21 cellular contexts compared by ENCODE assay signal in the genomic region with DNA sequence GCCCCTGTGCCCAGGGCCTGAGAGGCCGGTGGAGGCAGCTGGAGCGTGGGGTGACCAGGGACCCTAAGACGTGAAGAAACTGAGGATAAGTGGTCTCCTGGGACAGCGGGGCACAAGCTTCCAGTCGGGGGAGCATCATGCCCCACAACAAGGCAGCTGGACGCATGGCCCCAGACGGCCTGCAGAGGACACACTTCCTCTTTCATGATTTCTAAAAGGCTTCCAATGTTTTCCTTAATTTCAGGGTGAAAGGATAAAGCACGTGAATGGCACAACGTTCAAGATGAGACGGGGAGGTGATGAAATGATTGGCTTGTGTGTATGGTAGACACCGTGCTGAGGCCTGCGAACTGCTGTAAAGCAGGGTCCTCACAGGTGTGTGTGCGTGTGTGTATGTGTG. TPM values are rescaled to one million over a fixed set of nuclear protein-coding genes. Genes with fewer than 3 reads are reported as not detected.
DNase-seq lines count a peak whose midpoint lies in the region; ATAC-seq and TF ChIP-seq lines count a peak whose summit lies in the region.
"Had no signal": no experiment of that assay in that cellular context is flagged by ENCODE, and none has a peak within 500 bp of the region (broad histone marks: within the 10 kb centered on the region; RNA-seq: fewer than 3 reads in every experiment).

No MANE protein-coding gene starts in this region.

- H2BK5ac ChIP-seq in H9 (ENCODE audit: insufficient read length, low read length) (no peak overlapping the region), mesenchymal stem cell (ENCODE audit: low read depth, low read length, poor library complexity, severe bottlenecking) (no peak overlapping the region)

- no peaks in the 10 kb centered on the region for H4K20me1 ChIP-seq in H9 (ENCODE audit: control insufficient read depth, insufficient read depth, insufficient read length)

- H3K9me3 ChIP-seq in H9 (ENCODE audit: control insufficient read depth, low read depth, low read length) (no peaks in the 10 kb centered on the region), mesenchymal stem cell (ENCODE audit: control insufficient read depth, low read length) (no peaks in the 10 kb centered on the region)
- H3K9me3 ChIP-seq: mucosa of descending colon, psoas muscle, upper lobe of left lung had no signal

- H3K23me2 ChIP-seq in H9 (ENCODE audit: insufficient read length, low read depth, low read length, poor library complexity, severe bottlenecking), result no peaks in the 10 kb centered on the region

- no peak for TF ChIP-seq CTCF in H9 (conservative IDR thresholded peaks at IDR 0.05)
- no peak for TF ChIP-seq CTCF in RWPE1 (conservative IDR thresholded peaks at IDR 0.05; ENCODE audit: low read depth)
- peak; percentile 33 for TF ChIP-seq CTCF in choroid plexus epithelial cell (conservative IDR thresholded peaks at IDR 0.05; ENCODE audit: low read depth, low read length)

- H3K9ac ChIP-seq in H9 (ENCODE audit: extremely low read depth, insufficient read length, low read length) (no peak overlapping the region), mesenchymal stem cell (ENCODE audit: low read length) (no peak overlapping the region)

- H3K4me1 ChIP-seq in H9 (ENCODE audit: insufficient read depth, low read length), result no peaks in the 10 kb centered on the region
- H3K4me1 ChIP-seq in mesenchymal stem cell (ENCODE audit: control insufficient read depth, insufficient read depth, low read depth, low read length), result peaks cover 24% of the 10 kb centered on the region

- POLR2A ChIA-PET in RWPE1 (lab: Yijun Ruan, JAX; ENCODE audit: low non-redundant PET), result no interaction called here

- H3K27me3 Mint-ChIP-seq in H9 (ENCODE audit: low read depth), result no peaks in the 10 kb centered on the region
- H3K27me3 Mint-ChIP-seq: activated CD8-positive, alpha-beta memory T cell treated with anti-CD3 and anti-CD28 coated beads, Interleukin-2, amount 10 ng/mL, durations not matched to agents 7 days and 5 days; activated T-helper 17 cell treated with anti-CD3 and anti-CD28 coated beads, Interleukin-2, amount 50 U/mL, for 72 hours had no signal

- H3K56ac ChIP-seq in H9 (ENCODE audit: insufficient read length, low read depth, low read length), result no peak overlapping the region

- WGBS in H9 (ENCODE audit: extremely low coverage, insufficient read length, low lambda C conversion rate), result no CpG with 5 or more reads among the region's 13 CpGs
- WGBS in mesenchymal stem cell, result 89% methylated on average over 13 of the region's 13 CpGs

- H2BK120ac ChIP-seq in H9 (ENCODE audit: low read depth, low read length, poor library complexity, severe bottlenecking) (no peak overlapping the region), mesenchymal stem cell (ENCODE audit: low read depth, low read length) (no peak overlapping the region)

- H2BK15ac ChIP-seq in H9 (ENCODE audit: low read depth, low read length) (no peak overlapping the region), mesenchymal stem cell (ENCODE audit: low read depth, poor library complexity, severe bottlenecking) (no peak overlapping the region)

- H4K91ac ChIP-seq in H9 (ENCODE audit: insufficient read length, low read depth, low read length) (no peak overlapping the region), mesenchymal stem cell (ENCODE audit: low read length) (peak overlapping the region; percentile 49)

- H2BK12ac ChIP-seq in H9 (ENCODE audit: insufficient read length, low read depth, low read length) (no peak overlapping the region), mesenchymal stem cell (ENCODE audit: low read length in 2 of 2) (no peak overlapping the region)

- H3K4me2 ChIP-seq in H9 (ENCODE audit: insufficient read depth, insufficient read length, low read length), result no peak overlapping the region
- H3K4me2 ChIP-seq in mesenchymal stem cell (ENCODE audit: low read length, poor library complexity, severe bottlenecking), result no peak overlapping the region

- H3K27me3 ChIP-seq in H9 (ENCODE audit: insufficient read depth, low read length) (no peaks in the 10 kb centered on the region), mesenchymal stem cell (ENCODE audit: control insufficient read depth in 1 of 2, insufficient read depth in 1 of 2, low read length in 2 of 2) (no peaks in the 10 kb centered on the region)
- H3K27me3 ChIP-seq: upper lobe of left lung had no signal

- H4K8ac ChIP-seq in H9 (replicated peaks; ENCODE audit: insufficient read length, low read depth, low read length), result no peak overlapping the region
- no peak overlapping the region for H4K8ac ChIP-seq in mesenchymal stem cell (ENCODE audit: low read length)

- DNase-seq in H9, result no peak
- DNase-seq in RWPE1 (ENCODE audit: low spot score), result no peak
- DNase-seq in choroid plexus epithelial cell (ENCODE audit: low read depth), result no peak
- DNase-seq in mesenchymal stem cell, result no peak
- DNase-seq in NCI-H526 treated with DMSO at 0.1 percent for 48 hours (lab: John Stamatoyannopoulos, UW), result no peak
- no peak for DNase-seq in activated CD8-positive, alpha-beta memory T cell treated with anti-CD3 and anti-CD28 coated beads, Interleukin-2, amount 50 U/mL, for 48 hours
- DNase-seq: activated CD4-positive, alpha-beta T cell treated with anti-CD3 and anti-CD28 coated beads for 4 hours; activated CD8-positive, alpha-beta memory T cell treated with anti-CD3 and anti-CD28 coated beads, Interleukin-2, amount 10 ng/mL, durations not matched to agents 7 days and 5 days; DND-41; erythroblast; mucosa of descending colon; NCI-H1092 treated with DMSO at 0.1 percent for 48 hours; NCI-H2081; NCI-H510A; stimulated activated naive CD8-positive, alpha-beta T cell treated with anti-CD3 and anti-CD28 coated beads, Interleukin-15, Interleukin-2, amounts not matched to agents 100 U/mL and 50 U/mL, for 24 hours; upper lobe of left lung had no signal

- H2AK5ac ChIP-seq in H9 (ENCODE audit: insufficient read length, low read length) (no peak overlapping the region), mesenchymal stem cell (ENCODE audit: low read length, severe bottlenecking) (no peak overlapping the region)

- H3K23ac ChIP-seq in H9 (ENCODE audit: insufficient read length, low read depth, low read length) (no peak overlapping the region), mesenchymal stem cell (ENCODE audit: low read length in 2 of 2) (no peak overlapping the region)

- no peak overlapping the region for H3K4me3 ChIP-seq in choroid plexus epithelial cell (ENCODE audit: low read depth, low read length)
- H3K4me3 ChIP-seq in mesenchymal stem cell (ENCODE audit: insufficient read depth in 1 of 2, low read depth in 1 of 2, low read length in 2 of 2), result no peak overlapping the region
- H3K4me3 ChIP-seq: mucosa of descending colon, psoas muscle, skin epidermis, upper lobe of left lung had no signal

- no peak overlapping the region for H3K18ac ChIP-seq in H9 (ENCODE audit: insufficient read length, low read depth, low read length)
- no peak overlapping the region for H3K18ac ChIP-seq in mesenchymal stem cell (ENCODE audit: low read depth in 1 of 2, low read length in 2 of 2)

- no peaks in the 10 kb centered on the region for H3K4me1 Mint-ChIP-seq in H9
- H3K4me1 Mint-ChIP-seq: activated CD8-positive, alpha-beta memory T cell treated with anti-CD3 and anti-CD28 coated beads, Interleukin-2, amount 10 ng/mL, durations not matched to agents 7 days and 5 days; activated T-helper 17 cell treated with anti-CD3 and anti-CD28 coated beads, Interleukin-2, amount 50 U/mL, for 72 hours had no signal

- H3K36me3 ChIP-seq in mesenchymal stem cell (ENCODE audit: control insufficient read depth in 1 of 2, insufficient read depth in 2 of 2, low read depth in 1 of 2, low read length in 2 of 2), result peaks cover 84 to 87% of the 10 kb centered on the region in 2 experiments

- H2BK20ac ChIP-seq in H9 (ENCODE audit: low read depth, low read length, poor library complexity, severe bottlenecking), result no peak overlapping the region

- H3K4me3 Mint-ChIP-seq in H9, result no peak overlapping the region
- H3K4me3 Mint-ChIP-seq: activated CD8-positive, alpha-beta memory T cell treated with anti-CD3 and anti-CD28 coated beads, Interleukin-2, amount 10 ng/mL, durations not matched to agents 7 days and 5 days; activated T-helper 17 cell treated with anti-CD3 and anti-CD28 coated beads, Interleukin-2, amount 50 U/mL, for 72 hours had no signal

- H3K79me2 ChIP-seq in H9 (ENCODE audit: insufficient read depth, low read length), result no peaks in the 10 kb centered on the region

- H3K27ac Mint-ChIP-seq in H9, result peak overlapping the region in 2 of 3 experiments; percentile 1 to 67; a peak in 2 of 7 replicates
- H3K27ac Mint-ChIP-seq: activated CD8-positive, alpha-beta memory T cell treated with anti-CD3 and anti-CD28 coated beads, Interleukin-2, amount 10 ng/mL, durations not matched to agents 7 days and 5 days; activated T-helper 17 cell treated with anti-CD3 and anti-CD28 coated beads, Interleukin-2, amount 50 U/mL, for 72 hours had no signal

- H3T11ph ChIP-seq in H9 (ENCODE audit: low read length), result no peak overlapping the region

- no peaks in the 10 kb centered on the region for H3K9me3 Mint-ChIP-seq in H9
- H3K9me3 Mint-ChIP-seq: activated T-helper 17 cell treated with anti-CD3 and anti-CD28 coated beads, Interleukin-2, amount 50 U/mL, for 72 hours had no signal

- H3K36me3 Mint-ChIP-seq in H9 (ENCODE audit: insufficient read depth in 1 of 3, low read depth in 3 of 3), result peaks cover 27 to 67% (median 45%) of the 10 kb centered on the region in 3 experiments

- H3K14ac ChIP-seq in H9 (ENCODE audit: insufficient read depth, low read length) (no peak overlapping the region), mesenchymal stem cell (ENCODE audit: low read length in 2 of 2) (no peak overlapping the region)

- H2AFZ ChIP-seq in H9 (ENCODE audit: low read length) (no peak overlapping the region), mesenchymal stem cell (ENCODE audit: low read depth, low read length) (no peak overlapping the region)

- CTCF ChIA-PET in RWPE1 (lab: Yijun Ruan, JAX), result no interaction called here

- ATAC-seq in GM18909 (IDR thresholded peaks at IDR 0.05; ENCODE audit: poor library complexity, unreplicated experiment) (no peak), HG03139 (IDR thresholded peaks at IDR 0.05; ENCODE audit: unreplicated experiment) (no peak)
- ATAC-seq: activated CD8-positive, alpha-beta memory T cell treated with anti-CD3 and anti-CD28 coated beads, Interleukin-2, amount 10 ng/mL, durations not matched to agents 7 days and 5 days; activated T-helper 17 cell treated with anti-CD3 and anti-CD28 coated beads, Interleukin-2, amount 50 U/mL, for 72 hours; mucosa of descending colon; psoas muscle; stimulated activated naive CD8-positive, alpha-beta T cell treated with anti-CD3 and anti-CD28 coated beads, Interleukin-15, Interleukin-2, amounts not matched to agents 100 U/mL and 50 U/mL, for 24 hours had no signal

- no peak overlapping the region for H4K5ac ChIP-seq in H9 (ENCODE audit: insufficient read length, low read depth, low read length)

- no peak overlapping the region for H3K27ac ChIP-seq in H9 (ENCODE audit: insufficient read length, low read depth, low read length)
- peak overlapping the region; percentile 100 for H3K27ac ChIP-seq in RWPE1
- no peak overlapping the region for H3K27ac ChIP-seq in mesenchymal stem cell (ENCODE audit: low read length, poor library complexity, severe bottlenecking)
- H3K27ac ChIP-seq: psoas muscle had no signal

- no peaks in the 10 kb centered on the region for H3K79me1 ChIP-seq in H9 (ENCODE audit: insufficient read depth, low read depth, low read length, poor library complexity, severe bottlenecking)
- peaks cover 49% of the 10 kb centered on the region for H3K79me1 ChIP-seq in mesenchymal stem cell (replicated peaks; ENCODE audit: low read length, poor library complexity, severe bottlenecking)

- H3K4ac ChIP-seq in H9 (ENCODE audit: low read depth, low read length), result no peak overlapping the region
- no peak overlapping the region for H3K4ac ChIP-seq in mesenchymal stem cell (ENCODE audit: low read depth in 1 of 2, low read length in 2 of 2)

RNA-seq across cellular contexts. Expression of gene MYDGF, which starts 20.2 kb away (rescaled TPM):
- total RNA-seq in H9 (2021), result 43.4 and 47.0 TPM in 2 replicates
- 184 TPM for polyA plus RNA-seq in mesenchymal stem cell (2013, experiment 1 of 2)
- 188 TPM for polyA plus RNA-seq in mesenchymal stem cell (2013, experiment 2 of 2)

RNA-seq across cellular contexts. Expression of gene DPP9, which starts 33.3 kb away (rescaled TPM):
- total RNA-seq in H9 (2021), result 43.3 and 46.4 TPM in 2 replicates
- polyA plus RNA-seq in mesenchymal stem cell (2013, experiment 1 of 2), result 41.4 TPM
- 41.4 TPM for polyA plus RNA-seq in mesenchymal stem cell (2013, experiment 2 of 2)

RNA-seq across cellular contexts. Expression of gene TNFAIP8L1, which starts 51.0 kb away (rescaled TPM):
- 3.5 and 4.2 TPM in 2 replicates for total RNA-seq in H9 (2021)
- polyA plus RNA-seq in mesenchymal stem cell (2013, experiment 1 of 2), result 6.1 TPM
- polyA plus RNA-seq in mesenchymal stem cell (2013, experiment 2 of 2), result 6.6 TPM
